ENCODE assay signal across 11 cellular contexts in the genomic region with DNA sequence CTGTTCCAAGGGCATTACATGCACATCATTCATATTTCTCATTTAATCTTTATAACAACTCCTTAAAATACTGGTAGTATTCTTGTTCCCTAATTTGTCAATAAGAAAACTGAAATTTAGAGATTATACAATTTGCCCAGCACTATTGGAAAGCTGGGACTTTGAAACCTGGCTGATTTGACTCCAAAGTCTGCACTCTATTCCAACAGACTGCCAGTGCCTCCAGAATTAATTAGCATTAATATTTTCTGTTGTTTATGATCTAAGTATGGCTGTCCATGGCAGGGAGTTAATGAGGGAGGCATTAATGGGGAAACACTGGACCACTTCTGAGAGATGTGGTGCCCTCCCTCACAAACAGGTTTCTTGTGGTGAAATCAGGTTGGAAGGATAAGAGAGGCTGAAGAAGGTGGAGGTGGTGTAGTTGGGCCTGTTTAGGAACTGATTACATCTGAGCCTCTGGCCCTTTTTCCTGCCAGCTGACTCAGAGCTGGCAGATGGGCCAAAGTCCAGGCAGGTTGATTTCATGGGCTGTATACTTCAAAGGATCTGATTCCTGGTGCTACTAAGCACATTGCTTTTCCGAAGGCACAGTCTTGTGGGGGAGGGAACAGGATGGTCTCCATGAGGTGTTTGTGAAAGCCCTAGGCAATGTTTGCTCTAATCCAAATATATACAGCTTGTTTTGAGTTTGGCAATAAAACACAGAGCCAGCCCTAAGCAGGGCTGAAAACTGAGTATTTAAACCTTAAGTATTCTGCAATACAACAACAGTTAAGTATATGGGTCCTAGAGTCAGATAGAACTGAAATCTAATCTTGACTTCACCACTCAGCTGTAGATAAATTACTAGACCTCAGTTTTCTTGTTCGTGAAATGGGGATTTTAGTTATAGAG. TPM values are rescaled to one million over a fixed set of nuclear protein-coding genes. Genes with fewer than 3 reads are reported as not detected.
DNase-seq lines count a peak whose midpoint lies in the region; TF ChIP-seq lines count a peak whose summit lies in the region.
"Had no signal": no experiment of that assay in that cellular context is flagged by ENCODE, and none has a peak within 500 bp of the region (broad histone marks: within the 10 kb centered on the region; RNA-seq: fewer than 3 reads in every experiment).

No MANE protein-coding gene starts in this region.

- in situ Hi-C loops in astrocyte of the spinal cord (cut with HindIII; ENCODE audit: low sequenced_read_pairs) = no loop called here

- WGBS in mesenchymal stem cell = 75% methylated on average over 1 of the region's 2 CpGs

- H2BK5ac ChIP-seq in mesenchymal stem cell (ENCODE audit: low read depth, low read length, poor library complexity, severe bottlenecking) = no peak overlapping the region

- H3K4me1 ChIP-seq in mesenchymal stem cell (ENCODE audit: control insufficient read depth, insufficient read depth, low read depth, low read length) = no peaks in the 10 kb centered on the region
- no peaks in the 10 kb centered on the region for H3K4me1 ChIP-seq in effector memory CD4-positive, alpha-beta T cell (ENCODE audit: control insufficient read depth, insufficient read depth, low read length, poor library complexity, severe bottlenecking)

- H3K79me1 ChIP-seq in mesenchymal stem cell (replicated peaks; ENCODE audit: low read length, poor library complexity, severe bottlenecking) = no peaks in the 10 kb centered on the region

- H3K4me3 ChIP-seq in astrocyte of the spinal cord (ENCODE audit: low read depth, low read length) = no peak overlapping the region
- no peak overlapping the region for H3K4me3 ChIP-seq in mesenchymal stem cell (ENCODE audit: insufficient read depth in 1 of 2, low read depth in 1 of 2, low read length in 2 of 2)
- H3K4me3 ChIP-seq in effector memory CD4-positive, alpha-beta T cell (ENCODE audit: insufficient read depth, low read depth, low read length, poor library complexity, severe bottlenecking) = no peak overlapping the region

- no peak overlapping the region for H2BK12ac ChIP-seq in mesenchymal stem cell (ENCODE audit: low read length in 2 of 2)

- no peak overlapping the region for H3K9ac ChIP-seq in mesenchymal stem cell (ENCODE audit: low read length)

- no peaks in the 10 kb centered on the region for H3K9me3 ChIP-seq in mesenchymal stem cell (ENCODE audit: control insufficient read depth, low read length)
- no peaks in the 10 kb centered on the region for H3K9me3 ChIP-seq in effector memory CD4-positive, alpha-beta T cell (ENCODE audit: control insufficient read depth, low read length)

- peak; percentile 47 for DNase-seq in HuH-7.5 (ENCODE audit: low spot score)
- peak; percentile 32 for DNase-seq in astrocyte of the spinal cord (ENCODE audit: low read depth, low spot score)
- peak; percentile 45 for DNase-seq in mesenchymal stem cell
- no peak for DNase-seq in effector memory CD4-positive, alpha-beta T cell
- DNase-seq in activated T-cell treated with anti-CD3 and anti-CD28 coated beads for 4 hours = no peak
- no peak for DNase-seq in stimulated activated CD4-positive, alpha-beta T cell treated with anti-CD3 and anti-CD28 coated beads, Interleukin-2, amount 100 ng/mL, for 48 hours
- DNase-seq in GM19240 (ENCODE audit: insufficient read length, low spot score) = no peak
- DNase-seq: activated T-cell treated with anti-CD3 and anti-CD28 coated beads, Interleukin-2, amount 50 U/mL, for 4 hours; DND-41; effector CD4-positive, alpha-beta T cell had no signal

- H3K4me2 ChIP-seq in mesenchymal stem cell (ENCODE audit: low read length, poor library complexity, severe bottlenecking) = no peak overlapping the region

- H3K27me3 ChIP-seq in mesenchymal stem cell (ENCODE audit: control insufficient read depth in 1 of 2, insufficient read depth in 1 of 2, low read length in 2 of 2) = no peaks in the 10 kb centered on the region
- H3K27me3 ChIP-seq in effector memory CD4-positive, alpha-beta T cell (replicated peaks; ENCODE audit: control insufficient read depth, insufficient read depth, low read length, poor library complexity, severe bottlenecking) = no peaks in the 10 kb centered on the region

- no peak overlapping the region for H4K8ac ChIP-seq in mesenchymal stem cell (ENCODE audit: low read length)

- H2AFZ ChIP-seq in mesenchymal stem cell (ENCODE audit: low read depth, low read length) = no peak overlapping the region

- H2BK15ac ChIP-seq in mesenchymal stem cell (ENCODE audit: low read depth, poor library complexity, severe bottlenecking) = no peak overlapping the region

- H2AK5ac ChIP-seq in mesenchymal stem cell (ENCODE audit: low read length, severe bottlenecking) = no peak overlapping the region

- H3K14ac ChIP-seq in mesenchymal stem cell (ENCODE audit: low read length in 2 of 2) = no peak overlapping the region

- H2BK120ac ChIP-seq in mesenchymal stem cell (ENCODE audit: low read depth, low read length) = no peak overlapping the region

- H3K23ac ChIP-seq in mesenchymal stem cell (ENCODE audit: low read length in 2 of 2) = no peak overlapping the region

- no peak overlapping the region for H3K4ac ChIP-seq in mesenchymal stem cell (ENCODE audit: low read depth in 1 of 2, low read length in 2 of 2)

- H3K18ac ChIP-seq in mesenchymal stem cell (ENCODE audit: low read depth in 1 of 2, low read length in 2 of 2) = no peak overlapping the region

- no peak overlapping the region for H4K91ac ChIP-seq in mesenchymal stem cell (ENCODE audit: low read length)

- H3K36me3 ChIP-seq in mesenchymal stem cell (ENCODE audit: control insufficient read depth in 1 of 2, insufficient read depth in 2 of 2, low read depth in 1 of 2, low read length in 2 of 2) = no peaks in the 10 kb centered on the region
- H3K36me3 ChIP-seq in effector memory CD4-positive, alpha-beta T cell (ENCODE audit: control insufficient read depth, insufficient read depth, low read length) = no peaks in the 10 kb centered on the region

- peak overlapping the region; percentile 27; the same call in 1 of the 2 replicates for H3K27ac ChIP-seq in C4-2B
- H3K27ac ChIP-seq in mesenchymal stem cell (ENCODE audit: low read length, poor library complexity, severe bottlenecking) = no peak overlapping the region
- no peak overlapping the region for H3K27ac ChIP-seq in effector memory CD4-positive, alpha-beta T cell (ENCODE audit: insufficient read depth, low read length, poor library complexity, severe bottlenecking)

- TF ChIP-seq CTCF in C4-2B (conservative IDR thresholded peaks at IDR 0.05) (no peak), astrocyte of the spinal cord (IDR thresholded peaks at IDR 0.05; ENCODE audit: low read depth, low read length) (no peak)

RNA-seq across cellular contexts. Expression of a gene that starts 21.0 kb away (rescaled TPM):
- polyA plus RNA-seq in mesenchymal stem cell (2013, experiment 1 of 2) = 5.8 TPM
- polyA plus RNA-seq in mesenchymal stem cell (2013, experiment 2 of 2) = 5.6 TPM

Comparison
In these comparisons a context has a peak if more than half of its experiments do, and no peak if none do; other contexts are left out.
1. DNase-seq: peak in HuH-7.5 (single experiment), astrocyte of the spinal cord (single experiment) and mesenchymal stem cell (single experiment); none in effector memory CD4-positive, alpha-beta T cell (0 of 3), activated T-cell treated with anti-CD3 and anti-CD28 coated beads for 4 hours (single experiment), stimulated activated CD4-positive, alpha-beta T cell treated with anti-CD3 and anti-CD28 coated beads, Interleukin-2, amount 100 ng/mL, for 48 hours (0 of 2) and GM19240 (single experiment).